In genomic region chr14:60300019-60300418, GRCh38 we compare ENCODE assay signal across 35 cellular contexts.
"Had no signal": no experiment of that assay in that cellular context is flagged by ENCODE, and none has a peak within 500 bp of the region (broad histone marks: within the 10 kb centered on the region; RNA-seq: fewer than 3 reads in every experiment).

No MANE protein-coding gene starts in this region.

- H3K4me3 ChIP-seq: MG63 had no signal

- H3K27me3 ChIP-seq: MG63 had no signal

- DNase-seq: Kasumi-1, MG63, MM.1S, MV-4-11, NCI-H1048, NCI-H1092, NCI-H1092 treated with DMSO at 0.1 percent for 48 hours, NCI-H1105, NCI-H1105 treated with DMSO at 0.1 percent for 48 hours, NCI-H1417, NCI-H1417 treated with DMSO at 0.1 percent for 48 hours, NCI-H1436, NCI-H1436 treated with DMSO at 0.1 percent for 48 hours, NCI-H146, NCI-H1694, NCI-H1694 treated with DMSO at 0.1 percent for 48 hours, NCI-H187, NCI-H187 treated with DMSO at 0.1 percent for 48 hours, NCI-H1930, NCI-H2029, NCI-H2029 treated with DMSO at 0.1 percent for 48 hours, NCI-H2081, NCI-H2081 treated with DMSO at 0.1 percent for 48 hours, NCI-H2107, NCI-H2171, NCI-H2171 treated with DMSO at 0.1 percent for 48 hours, NCI-H2227 treated with DMSO at 0.1 percent for 48 hours, NCI-H226, NCI-H345, NCI-H446, NCI-H446 treated with DMSO at 0.1 percent for 48 hours, NCI-H510A, NCI-H510A treated with DMSO at 0.1 percent for 48 hours, NCI-H524, NCI-H524 treated with DMSO at 0.1 percent for 48 hours had no signal

- H3K9me3 ChIP-seq: MG63 had no signal

- H3K36me3 ChIP-seq: MG63 had no signal
